Comparison of ENCODE assay signal across 25 cellular contexts in the genomic region with DNA sequence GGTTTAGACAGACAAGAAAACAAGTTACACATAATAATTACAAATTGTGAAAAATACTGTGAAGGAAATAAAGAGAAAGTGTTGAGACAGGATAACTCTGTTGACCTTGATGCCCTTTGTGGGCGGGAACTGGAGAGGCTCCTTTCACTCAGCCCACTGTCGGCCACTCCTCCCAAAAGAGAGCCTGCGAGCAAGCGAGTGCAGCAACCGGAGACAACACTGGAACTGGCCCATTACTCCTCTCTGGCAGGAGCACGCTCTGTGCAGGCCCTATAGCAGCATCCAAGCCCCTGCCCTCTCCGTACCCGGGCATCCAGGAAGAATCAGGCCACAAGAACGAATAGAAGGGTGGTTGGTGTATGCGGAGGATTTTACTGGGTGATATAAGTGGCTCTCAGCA.
"Had no signal": no experiment of that assay in that cellular context is flagged by ENCODE, and none has a peak within 500 bp of the region (broad histone marks: within the 10 kb centered on the region; RNA-seq: fewer than 3 reads in every experiment).

No MANE protein-coding gene starts in this region.

- H3K4me1 ChIP-seq: breast epithelium had no signal

- H3K9me3 Mint-ChIP-seq: activated CD8-positive, alpha-beta T cell treated with anti-CD3 and anti-CD28 coated beads for 36 hours; activated naive CD4-positive, alpha-beta T cell treated with anti-CD3 and anti-CD28 coated beads, Interleukin-2, amount 50 U/mL, for 24 hours; activated T-helper 1 cell treated with anti-CD3 and anti-CD28 coated beads, Interleukin-12 subunit alpha, Interleukin-12 subunit beta, Interleukin-2, Interleukin-4 antibody, amounts not matched to agents 30 ng/mL and 10 ng/mL and 1 ng/mL, durations not matched to agents 14 hours and 24 hours and 36 hours; T-cell had no signal

- H3K36me3 ChIP-seq: breast epithelium had no signal

- H3K36me3 Mint-ChIP-seq: activated naive CD4-positive, alpha-beta T cell treated with anti-CD3 and anti-CD28 coated beads, Interleukin-2, amount 50 U/mL, for 24 hours; T-cell had no signal

- H3K4me1 Mint-ChIP-seq: activated naive CD4-positive, alpha-beta T cell treated with anti-CD3 and anti-CD28 coated beads, Interleukin-2, amount 50 U/mL, for 24 hours; T-cell had no signal

- H3K27ac Mint-ChIP-seq: activated CD8-positive, alpha-beta T cell treated with anti-CD3 and anti-CD28 coated beads for 36 hours; activated naive CD4-positive, alpha-beta T cell treated with anti-CD3 and anti-CD28 coated beads, Interleukin-2, amount 50 U/mL, for 24 hours; activated T-helper 1 cell treated with anti-CD3 and anti-CD28 coated beads, Interleukin-12 subunit alpha, Interleukin-12 subunit beta, Interleukin-2, Interleukin-4 antibody, amounts not matched to agents 30 ng/mL and 10 ng/mL and 1 ng/mL, durations not matched to agents 14 hours and 24 hours and 36 hours; T-cell had no signal

- H3K4me3 ChIP-seq: breast epithelium, SK-N-MC had no signal

- H3K27ac ChIP-seq: breast epithelium, SK-N-MC had no signal

- H3K27me3 ChIP-seq: breast epithelium had no signal

- ATAC-seq: activated CD8-positive, alpha-beta T cell treated with anti-CD3 and anti-CD28 coated beads for 36 hours; Right ventricle myocardium inferior; T-cell had no signal

- DNase-seq: activated CD4-positive, CD25-positive, alpha-beta regulatory T cell; activated CD8-positive, alpha-beta memory T cell treated with anti-CD3 and anti-CD28 coated beads, Interleukin-2, amount 50 U/mL, for 48 hours; activated CD8-positive, alpha-beta T cell treated with anti-CD3 and anti-CD28 coated beads for 36 hours; activated effector memory CD4-positive, alpha-beta T cell treated with Interleukin-2 at 50 U/mL for 16 hours; activated naive CD4-positive, alpha-beta T cell; activated T-cell treated with anti-CD3 and anti-CD28 coated beads, Interleukin-2, amount 50 U/mL, for 1 hour; aorta; caudate nucleus; Kasumi-1; NCI-H1105 treated with DMSO at 0.1 percent for 48 hours; NCI-H1436 treated with DMSO at 0.1 percent for 48 hours; NCI-H187; NCI-H2081; NCI-H2227 treated with DMSO at 0.1 percent for 48 hours; NCI-H446 treated with DMSO at 0.1 percent for 48 hours; NCI-H524 treated with DMSO at 0.1 percent for 48 hours; NCI-H748 treated with DMSO at 0.1 percent for 48 hours; T-cell; T-helper 2 cell; T1000 had no signal

- H3K4me3 Mint-ChIP-seq: activated CD8-positive, alpha-beta T cell treated with anti-CD3 and anti-CD28 coated beads for 36 hours; activated naive CD4-positive, alpha-beta T cell treated with anti-CD3 and anti-CD28 coated beads, Interleukin-2, amount 50 U/mL, for 24 hours; activated T-helper 1 cell treated with anti-CD3 and anti-CD28 coated beads, Interleukin-12 subunit alpha, Interleukin-12 subunit beta, Interleukin-2, Interleukin-4 antibody, amounts not matched to agents 30 ng/mL and 10 ng/mL and 1 ng/mL, durations not matched to agents 14 hours and 24 hours and 36 hours; T-cell had no signal

- H3K9me3 ChIP-seq: breast epithelium had no signal
